Comparison of ENCODE assay signal across 1 cellular context in genomic region chr17:17028059-17028877, GRCh38.
TF ChIP-seq lines count a peak whose summit lies in the region.

No MANE protein-coding gene starts in this region.

TF ChIP-seq in GM12878, 131 proteins besides CTCF, POLR2A, EP300 and RAD21 (continued from another document):
- TF ChIP-seq PBX3 (IDR thresholded peaks at IDR 0.05; ENCODE audit: insufficient replicate concordance, low read depth, low read length) (no peak), IRF4 (IDR thresholded peaks at IDR 0.05; ENCODE audit: low read depth, low read length) (no peak), ZNF274 (IDR thresholded peaks at IDR 0.05; ENCODE audit: insufficient read depth, insufficient read length) (no peak), HSF1 (IDR thresholded peaks at IDR 0.05; ENCODE audit: low read depth, low read length) (no peak), CREM (IDR thresholded peaks at IDR 0.05; ENCODE audit: low read depth) (no peak), ZNF384 (IDR thresholded peaks at IDR 0.05; ENCODE audit: borderline replicate concordance, low read depth, low read length) (no peak), NKRF (conservative IDR thresholded peaks at IDR 0.05) (no peak), WRNIP1 (IDR thresholded peaks at IDR 0.05; ENCODE audit: borderline replicate concordance, low read depth, low read length) (no peak), KLF5 (IDR thresholded peaks at IDR 0.05; ENCODE audit: partially characterized antibody) (no peak), NRF1 (conservative IDR thresholded peaks at IDR 0.05; ENCODE audit: low read depth, low read length) (no peak), TCF12 (IDR thresholded peaks at IDR 0.05; ENCODE audit: low read depth, low read length) (no peak), SUPT20H (IDR thresholded peaks at IDR 0.05; ENCODE audit: borderline replicate concordance, control insufficient read depth, low read depth, low read length) (no peak), MYC (IDR thresholded peaks at IDR 0.05; ENCODE audit: insufficient read depth, insufficient read length, insufficient replicate concordance, low read length, severe bottlenecking) (no peak), ZZZ3 (IDR thresholded peaks at IDR 0.05; ENCODE audit: control insufficient read depth, insufficient read length, low read depth) (no peak), SMAD1 (IDR thresholded peaks at IDR 0.05; ENCODE audit: low read depth, partially characterized antibody) (no peak)
- TF ChIP-seq, protein P1, sequence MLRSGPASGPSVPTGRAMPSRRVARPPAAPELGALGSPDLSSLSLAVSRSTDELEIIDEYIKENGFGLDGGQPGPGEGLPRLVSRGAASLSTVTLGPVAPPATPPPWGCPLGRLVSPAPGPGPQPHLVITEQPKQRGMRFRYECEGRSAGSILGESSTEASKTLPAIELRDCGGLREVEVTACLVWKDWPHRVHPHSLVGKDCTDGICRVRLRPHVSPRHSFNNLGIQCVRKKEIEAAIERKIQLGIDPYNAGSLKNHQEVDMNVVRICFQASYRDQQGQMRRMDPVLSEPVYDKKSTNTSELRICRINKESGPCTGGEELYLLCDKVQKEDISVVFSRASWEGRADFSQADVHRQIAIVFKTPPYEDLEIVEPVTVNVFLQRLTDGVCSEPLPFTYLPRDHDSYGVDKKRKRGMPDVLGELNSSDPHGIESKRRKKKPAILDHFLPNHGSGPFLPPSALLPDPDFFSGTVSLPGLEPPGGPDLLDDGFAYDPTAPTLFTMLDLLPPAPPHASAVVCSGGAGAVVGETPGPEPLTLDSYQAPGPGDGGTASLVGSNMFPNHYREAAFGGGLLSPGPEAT (IDR thresholded peaks at IDR 0.05; ENCODE audit: low read depth) = no peak
